ENCODE assay signal across 12 cellular contexts in genomic region chr5:127203818-127204217, GRCh38.
DNase-seq lines count a peak whose midpoint lies in the region; ATAC-seq, FAIRE-seq and TF ChIP-seq lines count a peak whose summit lies in the region.
"Had no signal": no experiment of that assay in that cellular context is flagged by ENCODE, and none has a peak within 500 bp of the region (broad histone marks: within the 10 kb centered on the region; RNA-seq: fewer than 3 reads in every experiment).

No MANE protein-coding gene starts in this region.

- CTCF ChIA-PET in mammary epithelial cell (lab: Charles Lee; ENCODE audit: low non-redundant PET), result no interaction called here

- no peaks in the 10 kb centered on the region for H3K9me3 ChIP-seq in mammary epithelial cell (replicated peaks; ENCODE audit: insufficient read depth, low read length)
- no peaks in the 10 kb centered on the region for H3K9me3 ChIP-seq in osteoblast (ENCODE audit: low read depth, low read length)
- 0 out of 2 replicates have a peak, but pooled peaks cover 3% of the 10 kb centered on the region for H3K9me3 ChIP-seq in MG63
- H3K9me3 ChIP-seq: gastroesophageal sphincter had no signal

- H3K36me3 ChIP-seq in mammary epithelial cell (ENCODE audit: insufficient read depth, low read length) (no peaks in the 10 kb centered on the region), osteoblast (ENCODE audit: insufficient read depth, low read length) (no peaks in the 10 kb centered on the region), MG63 (no peaks in the 10 kb centered on the region)
- H3K36me3 ChIP-seq: gastroesophageal sphincter had no signal

- TF ChIP-seq CTCF in mammary epithelial cell (conservative IDR thresholded peaks at IDR 0.05 in 1 of 2, IDR thresholded peaks at IDR 0.05 in 1 of 2; ENCODE audit: extremely low read depth in 1 of 2, insufficient read depth in 1 of 2, low read depth in 1 of 2, low read length in 2 of 2) (no peak), osteoblast (IDR thresholded peaks at IDR 0.05; ENCODE audit: extremely low read depth, low read depth, low read length) (no peak)

- no peak for ATAC-seq in GM21529 (IDR thresholded peaks at IDR 0.05; ENCODE audit: unreplicated experiment)
- ATAC-seq: gastroesophageal sphincter, sciatic nerve had no signal

- DNase-seq in H54 (ENCODE audit: insufficient read length, low spot score), result no peak
- DNase-seq in NOMO-1 treated with dmso at 0.1 percent for 144 hours (lab: John Stamatoyannopoulos, UW; ENCODE audit: unreplicated experiment), result peak; percentile 43
- peak; percentile 85 for DNase-seq in mammary epithelial cell
- DNase-seq in osteoblast (ENCODE audit: insufficient read length, low spot score, missing footprints), result no peak
- no peak for DNase-seq in stimulated activated CD4-positive, alpha-beta T cell treated with anti-CD3 and anti-CD28 coated beads, Interleukin-4, amount 100 ng/mL, for 24 hours
- no peak for DNase-seq in activated T-cell treated with anti-CD3 and anti-CD28 coated beads, Interleukin-2, amount 50 U/mL, for 24 hours
- DNase-seq in MG63, result no peak
- DNase-seq: activated gamma-delta T cell treated with Interleukin-2 at 50 U/mL for 16 hours, kidney had no signal

- in situ Hi-C loops in mammary epithelial cell (cut with MboI; ENCODE audit: low sequenced_read_pairs in 2 of 2), result no loop called here

- H3K4me3 ChIP-seq in mammary epithelial cell (replicated peaks in 1 of 3; ENCODE audit: insufficient read depth in 1 of 3, low read depth in 2 of 3, low read length in 3 of 3) (no peak overlapping the region), osteoblast (ENCODE audit: insufficient read depth, low read length) (no peak overlapping the region), MG63 (no peak overlapping the region)
- H3K4me3 ChIP-seq: gastroesophageal sphincter had no signal

- no peak overlapping the region for H3K27ac ChIP-seq in mammary epithelial cell (ENCODE audit: insufficient read depth, low read depth, low read length)
- H3K27ac ChIP-seq in osteoblast (ENCODE audit: low read depth, low read length), result no peak overlapping the region
- H3K27ac ChIP-seq: gastroesophageal sphincter had no signal

- no peak overlapping the region for H3K4me3 Mint-ChIP-seq in activated T-cell treated with anti-CD3 and anti-CD28 coated beads, Interleukin-2, amount 50 U/mL, for 24 hours

- H3K9me3 Mint-ChIP-seq in activated T-cell treated with anti-CD3 and anti-CD28 coated beads, Interleukin-2, amount 50 U/mL, for 24 hours, result peaks cover 5% of the 10 kb centered on the region

- 53% methylated on average over 1 of the region's 1 CpG for WGBS in mammary epithelial cell (ENCODE audit: low coverage, missing lambda C conversion rate)

- H3K36me3 Mint-ChIP-seq in activated T-cell treated with anti-CD3 and anti-CD28 coated beads, Interleukin-2, amount 50 U/mL, for 24 hours (ENCODE audit: low read depth), result no peaks in the 10 kb centered on the region

- H3K27me3 ChIP-seq in mammary epithelial cell (ENCODE audit: insufficient read depth, low read length) (no peaks in the 10 kb centered on the region), osteoblast (ENCODE audit: insufficient read depth, low read length) (peaks cover 17% of the 10 kb centered on the region), MG63 (no peaks in the 10 kb centered on the region)
- H3K27me3 ChIP-seq: gastroesophageal sphincter had no signal

- dilution Hi-C loops in mammary epithelial cell (cut with HindIII; ENCODE audit: low sequenced_read_pairs), result no loop called here

- peak; percentile 36 for FAIRE-seq in H54 (lab: Jason Lieb, UNC)
- FAIRE-seq: kidney had no signal

- peaks cover 19% of the 10 kb centered on the region for H3K27me3 Mint-ChIP-seq in activated T-cell treated with anti-CD3 and anti-CD28 coated beads, Interleukin-2, amount 50 U/mL, for 24 hours

- no TSS peak for BruUV-seq in mammary epithelial cell (replicated peaks; lab: Mats Ljungman, UMichigan)

- H3K4me2 ChIP-seq in mammary epithelial cell (ENCODE audit: insufficient read depth, low read depth, low read length) (peak overlapping the region; percentile 48), osteoblast (ENCODE audit: insufficient read depth, low read length) (peak overlapping the region; percentile 7)

- intact Hi-C loops in mammary epithelial cell (cut with micrococcal nuclease), result loop anchor here (10.0 kb wide), 1 partner anchor 119 kb away; no protein-coding TSS in a partner anchor

- H2AFZ ChIP-seq in mammary epithelial cell (ENCODE audit: low read depth, low read length), result no peak overlapping the region
- no peak overlapping the region for H2AFZ ChIP-seq in osteoblast (ENCODE audit: low read length)

- H3K4me1 ChIP-seq in mammary epithelial cell (ENCODE audit: insufficient read depth, low read length) (peaks cover 29% of the 10 kb centered on the region), osteoblast (ENCODE audit: insufficient read depth, low read length) (peaks cover 20% of the 10 kb centered on the region)
- H3K4me1 ChIP-seq: gastroesophageal sphincter had no signal

- no peaks in the 10 kb centered on the region for H3K4me1 Mint-ChIP-seq in activated T-cell treated with anti-CD3 and anti-CD28 coated beads, Interleukin-2, amount 50 U/mL, for 24 hours (ENCODE audit: low read depth)

- TF ChIP-seq POLR2A in H54 (IDR thresholded peaks at IDR 0.05; ENCODE audit: low read depth, low read length), result no peak

- no peaks in the 10 kb centered on the region for H4K20me1 ChIP-seq in mammary epithelial cell (ENCODE audit: insufficient read depth, low read length)
- no peaks in the 10 kb centered on the region for H4K20me1 ChIP-seq in osteoblast (ENCODE audit: insufficient read depth, low read length)

- no peaks in the 10 kb centered on the region for H3K79me2 ChIP-seq in mammary epithelial cell (ENCODE audit: insufficient read depth, low read length)
- no peaks in the 10 kb centered on the region for H3K79me2 ChIP-seq in osteoblast (ENCODE audit: insufficient read depth, low read length)

- H3K27ac Mint-ChIP-seq in activated T-cell treated with anti-CD3 and anti-CD28 coated beads, Interleukin-2, amount 50 U/mL, for 24 hours, result no peak overlapping the region

- H3K9ac ChIP-seq in mammary epithelial cell (ENCODE audit: insufficient read depth, low read length), result no peak overlapping the region

Comparison
In these comparisons a context has a peak if more than half of its experiments do, and no peak if none do; other contexts are left out.
1. DNase-seq: peak in NOMO-1 treated with dmso at 0.1 percent for 144 hours (single experiment) and mammary epithelial cell (single experiment); none in H54 (single experiment), osteoblast (single experiment), stimulated activated CD4-positive, alpha-beta T cell treated with anti-CD3 and anti-CD28 coated beads, Interleukin-4, amount 100 ng/mL, for 24 hours (single experiment), activated T-cell treated with anti-CD3 and anti-CD28 coated beads, Interleukin-2, amount 50 U/mL, for 24 hours (single experiment) and MG63 (single experiment).